Comparison of ENCODE assay signal across 1 cellular context in genomic region chr2:85751627-85752026, GRCh38.
TF ChIP-seq lines count a peak whose summit lies in the region.

No MANE protein-coding gene starts in this region.

TF ChIP-seq in IMR-90, 13 proteins besides CTCF, POLR2A, EP300 and RAD21:
- TF ChIP-seq MXI1 (IDR thresholded peaks at IDR 0.05; ENCODE audit: borderline replicate concordance, low read depth, low read length) (no peak), MAFK (IDR thresholded peaks at IDR 0.05; ENCODE audit: low read depth, low read length) (no peak), MAZ (IDR thresholded peaks at IDR 0.05; ENCODE audit: borderline replicate concordance, low read depth, low read length) (no peak)
TF ChIP-seq in IMR-90: peak in this region for 0.
